In genomic region chr9:128121924-128122808, GRCh38 we compare ENCODE assay signal across 17 cellular contexts. TPM values are rescaled to one million over a fixed set of nuclear protein-coding genes. Genes with fewer than 3 reads are reported as not detected.
DNase-seq lines count a peak whose midpoint lies in the region; ATAC-seq, FAIRE-seq and TF ChIP-seq lines count a peak whose summit lies in the region.
"Had no signal": no experiment of that assay in that cellular context is flagged by ENCODE, and none has a peak within 500 bp of the region (broad histone marks: within the 10 kb centered on the region; RNA-seq: fewer than 3 reads in every experiment).

No MANE protein-coding gene starts in this region.

- TF ChIP-seq EP300 in K562 (IDR thresholded peaks at IDR 0.05; ENCODE audit: low read length) = no peak

- no peak for TF ChIP-seq RAD21 in K562 (CRISPR knock-in tag; conservative IDR thresholded peaks at IDR 0.05 in 1 of 2, IDR thresholded peaks at IDR 0.05 in 1 of 2)

- H3K4me1 ChIP-seq in K562 (replicated peaks in 1 of 2; ENCODE audit: control insufficient read depth in 2 of 2, insufficient read depth in 2 of 2, low read length in 2 of 2) (peaks cover 16 to 56% of the 10 kb centered on the region in 2 experiments), kidney (ENCODE audit: control insufficient read depth in 1 of 2, insufficient read depth in 1 of 2, low read depth in 1 of 2, low read length in 2 of 2) (peaks cover 7 to 11% of the 10 kb centered on the region in 2 donors)

- POLR2A ChIA-PET in K562 (lab: Yijun Ruan, JAX) (no interaction called here), WTC11 (lab: Charles Lee) (no interaction called here)

- H2AFZ ChIP-seq in K562 (ENCODE audit: low read depth, low read length) = no peak overlapping the region

- no peak overlapping the region for H3K27ac Mint-ChIP-seq in WTC11

- H3K4me3 ChIP-seq in H7 (ENCODE audit: insufficient read depth, low read depth, low read length) (no peak overlapping the region), K562 (no peak overlapping the region), kidney (ENCODE audit: low read length in 2 of 2) (no peak overlapping the region)

- TF ChIP-seq CTCF in K562 (IDR thresholded peaks at IDR 0.05 in 2 of 3, conservative IDR thresholded peaks at IDR 0.05 in 1 of 3; ENCODE audit: insufficient read depth in 2 of 3, low read depth in 1 of 3, low read length in 3 of 3) (no peak), kidney (IDR thresholded peaks at IDR 0.05; ENCODE audit: borderline replicate concordance, extremely low read depth, insufficient read depth) (no peak), WTC11 (IDR thresholded peaks at IDR 0.05) (no peak)

- peak; percentile 22 for DNase-seq in H7
- no peak for DNase-seq in K562 (ENCODE audit: extremely low read depth in 1 of 4, low spot score in 3 of 4)
- DNase-seq in kidney = peak; percentile 69
- peak; percentile 75 for DNase-seq in posterior vena cava (ENCODE audit: low spot score)
- DNase-seq in WTC11 (ENCODE audit: low spot score) = no peak
- no peak for DNase-seq in DMS114 treated with DMSO at 0.1 percent for 48 hours (lab: John Stamatoyannopoulos, UW; ENCODE audit: unreplicated experiment)
- no peak for DNase-seq in central memory CD4-positive, alpha-beta T cell
- no peak for DNase-seq in kidney tubule cell (ENCODE audit: low spot score)
- DNase-seq: C1 segment of cervical spinal cord, HCEC 1CT, NCI-H187 treated with DMSO at 0.1 percent for 48 hours, NCI-H446 treated with DMSO at 0.1 percent for 48 hours, NCI-H82 had no signal

- intact Hi-C loops in K562 (cut with micrococcal nuclease) = loop anchor here (10.0 kb wide), 2 partner anchors 73 to 153 kb away; partner anchors contain the start of genes CIZ1, GOLGA2 and SWI5
- intact Hi-C loops in kidney (cut with DNase I) = no loop called here
- intact Hi-C loops in posterior vena cava (cut with DNase I) = no loop called here

- no peak for FAIRE-seq in K562 (lab: Jason Lieb, UNC)
- FAIRE-seq in kidney (lab: Jason Lieb, UNC) = no peak
- FAIRE-seq: GM12891 had no signal

- no peaks in the 10 kb centered on the region for H3K9me3 ChIP-seq in K562 (replicated peaks; ENCODE audit: control insufficient read depth, insufficient read depth, low read depth, low read length)
- no peaks in the 10 kb centered on the region for H3K9me3 ChIP-seq in kidney (ENCODE audit: control insufficient read depth in 1 of 2, low read length in 2 of 2)
- H3K9me3 ChIP-seq: Caco-2 had no signal

- peaks cover 20% of the 10 kb centered on the region for H3K36me3 ChIP-seq in H7 (replicated peaks; ENCODE audit: control insufficient read depth, insufficient read depth, low read length)
- H3K36me3 ChIP-seq in K562 (ENCODE audit: control insufficient read depth, insufficient read depth, low read length) = peaks cover 62% of the 10 kb centered on the region
- peaks cover 7 to 19% of the 10 kb centered on the region in 2 donors for H3K36me3 ChIP-seq in kidney (ENCODE audit: control insufficient read depth in 1 of 2, insufficient read depth in 2 of 2, low read length in 2 of 2)

- H3K9me3 Mint-ChIP-seq in WTC11 = no peaks in the 10 kb centered on the region

- no peaks in the 10 kb centered on the region for H3K9me1 ChIP-seq in K562 (ENCODE audit: control insufficient read depth, insufficient read depth, low read length)

- no peak overlapping the region for H3K4me3 Mint-ChIP-seq in WTC11

- H4K20me1 ChIP-seq in K562 (replicated peaks; ENCODE audit: control insufficient read depth, insufficient read depth, low read length) = peaks cover 8% of the 10 kb centered on the region; the same call in 1 of the 2 replicates

- no peak overlapping the region for H3K4me2 ChIP-seq in K562 (ENCODE audit: insufficient read depth, low read length)

- 94% methylated on average over 17 of the region's 27 CpGs for WGBS in K562 (ENCODE audit: insufficient coverage, low coverage, missing lambda C conversion rate)

- no peak for TF ChIP-seq POLR2A in K562 (conservative IDR thresholded peaks at IDR 0.05)

- CTCF ChIA-PET in K562 (lab: Yijun Ruan, JAX; ENCODE audit: low intra/inter-chr PET ratio) (interaction anchor here (0.6 kb wide), 1 partner anchor 179 kb away, joined by 3 read pairs; no protein-coding TSS in a partner anchor), WTC11 (lab: Charles Lee) (no interaction called here)

- H3K27me3 Mint-ChIP-seq in WTC11 (ENCODE audit: low read depth) = no peaks in the 10 kb centered on the region

- peaks cover 30% of the 10 kb centered on the region for H3K79me2 ChIP-seq in K562 (ENCODE audit: control insufficient read depth, insufficient read depth, low read length)

- H3K27ac ChIP-seq in K562 (ENCODE audit: extremely low read depth, low read depth, low read length) (no peak overlapping the region), kidney (ENCODE audit: low read depth in 2 of 2, low read length in 2 of 2) (no peak overlapping the region)

- H3K27me3 ChIP-seq in H7 (ENCODE audit: control insufficient read depth, insufficient read depth, low read length) = no peaks in the 10 kb centered on the region
- H3K27me3 ChIP-seq in K562 (ENCODE audit: control insufficient read depth in 2 of 2, insufficient read depth in 2 of 2, low read length in 2 of 2) = no peaks in the 10 kb centered on the region

- H3K36me3 Mint-ChIP-seq in WTC11 = peaks cover 19% of the 10 kb centered on the region

- H3K4me1 Mint-ChIP-seq in WTC11 = peaks cover 23% of the 10 kb centered on the region

- H3K9ac ChIP-seq in K562 (ENCODE audit: insufficient read depth in 1 of 2, low read depth in 2 of 2, low read length in 2 of 2) (no peak overlapping the region; a peak in 1 of 4 replicates), kidney (ENCODE audit: low read length in 2 of 2) (no peak overlapping the region)

- no TSS peak for BruUV-seq in K562 (replicated peaks; lab: Mats Ljungman, UMichigan)

- in situ Hi-C loops in K562 (cut with MboI) = no loop called here

- ATAC-seq in K562 (no peak), WTC11 (no peak)
- ATAC-seq: Panc1 had no signal

RNA-seq across cellular contexts. Expression of gene PTGES2, which starts 5.4 kb away (rescaled TPM):
- total RNA-seq in H7 (2014; rRNA removed; shearing (Covaris generic)) = 143 and 197 TPM in 2 replicates
- total RNA-seq in K562 (2011; cell fraction: chromatin; rRNA removed; ENCODE audit: low replicate concordance) = 91.2 and 285 TPM in 2 replicates
- total RNA-seq in K562 (2011; cell fraction: nucleolus; rRNA removed) = 223 and 287 TPM in 2 replicates
- total RNA-seq in K562 (2011; cell fraction: nucleoplasm; rRNA removed) = 132 and 134 TPM in 2 replicates
- total RNA-seq in K562 (2014; rRNA removed) (196 and 257 TPM in 2 replicates), K562 (2014; rRNA removed; fragmentation: Illumina TruSeq; extraction: Trizol) (34.3 and 50.3 TPM in 2 replicates), K562 (2015; rRNA removed; fragmentation: Illumina TruSeq; extraction: Trizol) (98.9 and 102 TPM in 2 replicates), K562 (2021) (135 and 137 TPM in 2 replicates), kidney (64.1 TPM), posterior vena cava (10 to 100 TPM; 38.6 to 38.9 TPM), WTC11 (2021) (96.2 to 118 TPM (median 98.4 TPM) in 3 replicates)
- polyA plus RNA-seq in K562 (2011; rRNA removed) (90.1 and 106 TPM in 2 replicates), K562 (2014; fragmentation: Illumina TruSeq; extraction: Trizol) (89.2 and 128 TPM in 2 replicates), K562 (2014; fragmentation: Nextera tagmentation; extraction: Ambion mirVana) (1 to 10 TPM; 2.4 to 6.2 TPM), K562 (2014; rRNA removed) (128 and 149 TPM in 2 replicates), kidney (ENCODE audit: insufficient read depth, low read depth, low replicate concordance) (117 TPM)
- polyA plus RNA-seq in K562 (2011; cell fraction: cytosol; rRNA removed) = 92.2 and 177 TPM in 2 replicates
- 244 and 370 TPM in 2 replicates for polyA plus RNA-seq in K562 (2011; cell fraction: nucleus; rRNA removed)
- 94.0 and 96.2 TPM in 2 replicates for polyA plus RNA-seq in K562 (2012)
- polyA minus RNA-seq in K562 (2011; rRNA and poly(A)+ RNA removed) = 49.5 and 74.8 TPM in 2 replicates
- 57.2 and 75.5 TPM in 2 replicates for polyA minus RNA-seq in K562 (2011; cell fraction: cytosol; rRNA and poly(A)+ RNA removed)
- polyA minus RNA-seq in K562 (2011; cell fraction: nucleus; rRNA and poly(A)+ RNA removed) = 73.1 and 77.3 TPM in 2 replicates

RNA-seq across cellular contexts. Expression of gene LCN2, which starts 27.1 kb away (rescaled TPM):
- total RNA-seq in H7 (2014; rRNA removed; shearing (Covaris generic)) = 1.4 TPM in 1 of 2 replicates, not detected in the other
- total RNA-seq in K562 (2011; cell fraction: chromatin; rRNA removed; ENCODE audit: low replicate concordance) = 0.58 and 2.0 TPM in 2 replicates
- 1.1 and 1.3 TPM in 2 replicates for total RNA-seq in K562 (2011; cell fraction: nucleolus; rRNA removed)
- total RNA-seq in K562 (2011; cell fraction: nucleoplasm; rRNA removed) = 1.7 TPM in 1 of 2 replicates, not detected in the other
- total RNA-seq in K562 (2014; rRNA removed) = 0.20 and 0.54 TPM in 2 replicates
- 0.47 TPM in 1 of 2 replicates, not detected in the other for total RNA-seq in K562 (2014; rRNA removed; fragmentation: Illumina TruSeq; extraction: Trizol)
- not detected in 2 replicates for total RNA-seq in K562 (2015; rRNA removed; fragmentation: Illumina TruSeq; extraction: Trizol)
- 0.40 and 0.72 TPM in 2 replicates for total RNA-seq in K562 (2021)
- polyA plus RNA-seq in K562 (2011; rRNA removed) = 0.60 and 1.2 TPM in 2 replicates
- 0.40 and 0.69 TPM in 2 replicates for polyA plus RNA-seq in K562 (2011; cell fraction: cytosol; rRNA removed)
- 3.3 and 4.8 TPM in 2 replicates for polyA plus RNA-seq in K562 (2011; cell fraction: nucleus; rRNA removed)
- 0.16 and 0.37 TPM in 2 replicates for polyA plus RNA-seq in K562 (2012)
- polyA plus RNA-seq in K562 (2014; fragmentation: Illumina TruSeq; extraction: Trizol) = 0.22 and 1.0 TPM in 2 replicates
- polyA plus RNA-seq in K562 (2014; fragmentation: Nextera tagmentation; extraction: Ambion mirVana) = under 1 TPM; 0.10 to 0.11 TPM
- 0.21 and 0.65 TPM in 2 replicates for polyA plus RNA-seq in K562 (2014; rRNA removed)
- polyA minus RNA-seq in K562 (2011; rRNA and poly(A)+ RNA removed) = 1.2 and 1.4 TPM in 2 replicates
- not detected in 2 replicates for polyA minus RNA-seq in K562 (2011; cell fraction: cytosol; rRNA and poly(A)+ RNA removed)
- polyA minus RNA-seq in K562 (2011; cell fraction: nucleus; rRNA and poly(A)+ RNA removed) = not detected in 2 replicates
- 198 TPM for total RNA-seq in kidney
- 8.2 TPM for polyA plus RNA-seq in kidney (ENCODE audit: insufficient read depth, low read depth, low replicate concordance)
- under 1 TPM; 0.67 to 0.69 TPM for total RNA-seq in posterior vena cava
- total RNA-seq in WTC11 (2021) = 1.0 to 3.0 TPM (median 1.3 TPM) in 3 replicates
- total RNA-seq: Caco-2, LHCN-M2 had no signal

RNA-seq across cellular contexts. Expression of gene BBLN, which starts 37.9 kb away (rescaled TPM):
- 121 and 130 TPM in 2 replicates for total RNA-seq in H7 (2014; rRNA removed; shearing (Covaris generic))
- total RNA-seq in K562 (2011; cell fraction: chromatin; rRNA removed; ENCODE audit: low replicate concordance) = 24.5 and 53.9 TPM in 2 replicates
- 72.0 and 78.0 TPM in 2 replicates for total RNA-seq in K562 (2011; cell fraction: nucleolus; rRNA removed)
- total RNA-seq in K562 (2011; cell fraction: nucleoplasm; rRNA removed) = 65.8 and 106 TPM in 2 replicates
- total RNA-seq in K562 (2014; rRNA removed) (331 and 433 TPM in 2 replicates), K562 (2014; rRNA removed; fragmentation: Illumina TruSeq; extraction: Trizol) (11.5 and 11.9 TPM in 2 replicates), K562 (2015; rRNA removed; fragmentation: Illumina TruSeq; extraction: Trizol) (109 and 123 TPM in 2 replicates), K562 (2021) (172 and 177 TPM in 2 replicates), kidney (55.6 TPM), posterior vena cava (10 to 100 TPM; 41.9 to 49.1 TPM), WTC11 (2021) (77.1 to 86.9 TPM (median 86.6 TPM) in 3 replicates)
- polyA plus RNA-seq in K562 (2011; rRNA removed) (87.1 and 125 TPM in 2 replicates), K562 (2014; fragmentation: Illumina TruSeq; extraction: Trizol) (30.1 and 181 TPM in 2 replicates), K562 (2014; fragmentation: Nextera tagmentation; extraction: Ambion mirVana) (10 to 100 TPM in 1 of 2 experiments, 1 to 10 TPM in 1; 4.2 to 13.7 TPM), K562 (2014; rRNA removed) (191 and 213 TPM in 2 replicates), kidney (ENCODE audit: insufficient read depth, low read depth, low replicate concordance) (192 TPM)
- 256 and 738 TPM in 2 replicates for polyA plus RNA-seq in K562 (2011; cell fraction: cytosol; rRNA removed)
- 139 and 249 TPM in 2 replicates for polyA plus RNA-seq in K562 (2011; cell fraction: nucleus; rRNA removed)
- 180 and 393 TPM in 2 replicates for polyA plus RNA-seq in K562 (2012)
- 19.8 and 21.1 TPM in 2 replicates for polyA minus RNA-seq in K562 (2011; rRNA and poly(A)+ RNA removed)
- polyA minus RNA-seq in K562 (2011; cell fraction: cytosol; rRNA and poly(A)+ RNA removed) = 74.5 and 112 TPM in 2 replicates
- 29.6 and 47.0 TPM in 2 replicates for polyA minus RNA-seq in K562 (2011; cell fraction: nucleus; rRNA and poly(A)+ RNA removed)

RNA-seq across cellular contexts. Expression of gene SLC25A25, which starts 54.1 kb away (rescaled TPM):
- total RNA-seq in H7 (2014; rRNA removed; shearing (Covaris generic)) = 23.1 and 23.7 TPM in 2 replicates
- total RNA-seq in K562 (2011; cell fraction: chromatin; rRNA removed; ENCODE audit: low replicate concordance) = 56.5 and 74.4 TPM in 2 replicates
- 41.5 and 42.5 TPM in 2 replicates for total RNA-seq in K562 (2011; cell fraction: nucleolus; rRNA removed)
- 26.8 and 33.4 TPM in 2 replicates for total RNA-seq in K562 (2011; cell fraction: nucleoplasm; rRNA removed)
- total RNA-seq in K562 (2014; rRNA removed) (35.9 and 39.5 TPM in 2 replicates), K562 (2014; rRNA removed; fragmentation: Illumina TruSeq; extraction: Trizol) (19.0 and 19.3 TPM in 2 replicates), K562 (2015; rRNA removed; fragmentation: Illumina TruSeq; extraction: Trizol) (23.2 and 25.1 TPM in 2 replicates), K562 (2021) (30.1 and 30.7 TPM in 2 replicates), kidney (24.9 TPM), posterior vena cava (10 to 100 TPM; 22.9 to 35.2 TPM), WTC11 (2021) (15.2 to 17.4 TPM (median 15.2 TPM) in 3 replicates)
- polyA plus RNA-seq in K562 (2011; rRNA removed) (21.7 and 26.7 TPM in 2 replicates), K562 (2014; fragmentation: Illumina TruSeq; extraction: Trizol) (18.7 and 25.2 TPM in 2 replicates), K562 (2014; fragmentation: Nextera tagmentation; extraction: Ambion mirVana) (under 1 TPM; 0.07 to 0.10 TPM), K562 (2014; rRNA removed) (27.2 and 31.0 TPM in 2 replicates), kidney (ENCODE audit: insufficient read depth, low read depth, low replicate concordance) (20.4 TPM)
- 20.4 and 25.8 TPM in 2 replicates for polyA plus RNA-seq in K562 (2011; cell fraction: cytosol; rRNA removed)
- polyA plus RNA-seq in K562 (2011; cell fraction: nucleus; rRNA removed) = 29.9 and 44.4 TPM in 2 replicates
- 20.5 and 23.5 TPM in 2 replicates for polyA plus RNA-seq in K562 (2012)
- polyA minus RNA-seq in K562 (2011; rRNA and poly(A)+ RNA removed) = 21.0 and 28.2 TPM in 2 replicates
- polyA minus RNA-seq in K562 (2011; cell fraction: cytosol; rRNA and poly(A)+ RNA removed) = 14.7 and 16.8 TPM in 2 replicates
- 14.8 and 20.9 TPM in 2 replicates for polyA minus RNA-seq in K562 (2011; cell fraction: nucleus; rRNA and poly(A)+ RNA removed)

RNA-seq across cellular contexts. Expression of gene NAIF1, which starts 55.0 kb away (rescaled TPM):
- 10.3 and 12.3 TPM in 2 replicates for total RNA-seq in H7 (2014; rRNA removed; shearing (Covaris generic))
- 14.2 and 31.0 TPM in 2 replicates for total RNA-seq in K562 (2011; cell fraction: chromatin; rRNA removed; ENCODE audit: low replicate concordance)
- 27.1 and 29.7 TPM in 2 replicates for total RNA-seq in K562 (2011; cell fraction: nucleolus; rRNA removed)
- total RNA-seq in K562 (2011; cell fraction: nucleoplasm; rRNA removed) = 19.1 and 19.8 TPM in 2 replicates
- total RNA-seq in K562 (2014; rRNA removed) (21.3 and 27.6 TPM in 2 replicates), K562 (2014; rRNA removed; fragmentation: Illumina TruSeq; extraction: Trizol) (15.8 and 16.2 TPM in 2 replicates), K562 (2015; rRNA removed; fragmentation: Illumina TruSeq; extraction: Trizol) (15.9 and 17.4 TPM in 2 replicates), K562 (2021) (23.1 and 26.6 TPM in 2 replicates), kidney (12.3 TPM), posterior vena cava (1 to 10 TPM; 6.0 to 7.1 TPM), WTC11 (2021) (11.9 to 13.4 TPM (median 12.4 TPM) in 3 replicates)
- polyA plus RNA-seq in K562 (2011; rRNA removed) (17.2 and 21.5 TPM in 2 replicates), K562 (2014; fragmentation: Illumina TruSeq; extraction: Trizol) (16.3 and 16.9 TPM in 2 replicates), K562 (2014; fragmentation: Nextera tagmentation; extraction: Ambion mirVana) (1 to 10 TPM; 4.8 to 5.3 TPM), K562 (2014; rRNA removed) (17.7 and 17.8 TPM in 2 replicates), kidney (ENCODE audit: insufficient read depth, low read depth, low replicate concordance) (9.7 TPM)
- 24.4 and 26.5 TPM in 2 replicates for polyA plus RNA-seq in K562 (2011; cell fraction: cytosol; rRNA removed)
- polyA plus RNA-seq in K562 (2011; cell fraction: nucleus; rRNA removed) = 17.1 and 20.0 TPM in 2 replicates
- 16.5 and 19.9 TPM in 2 replicates for polyA plus RNA-seq in K562 (2012)
- polyA minus RNA-seq in K562 (2011; rRNA and poly(A)+ RNA removed) = 14.9 and 19.6 TPM in 2 replicates
- polyA minus RNA-seq in K562 (2011; cell fraction: cytosol; rRNA and poly(A)+ RNA removed) = 14.2 and 26.5 TPM in 2 replicates
- 6.3 and 7.7 TPM in 2 replicates for polyA minus RNA-seq in K562 (2011; cell fraction: nucleus; rRNA and poly(A)+ RNA removed)

Comparison
In these comparisons a context has a peak if more than half of its experiments do, and no peak if none do; other contexts are left out.
1. DNase-seq: peak in H7 (single experiment), kidney (single experiment) and posterior vena cava (single experiment); none in K562 (0 of 4), WTC11 (single experiment), DMS114 treated with DMSO at 0.1 percent for 48 hours (single experiment), central memory CD4-positive, alpha-beta T cell (single experiment) and kidney tubule cell (single experiment).
2. RNA of gene LCN2, which starts 27.1 kb away (total RNA-seq): 198 TPM in kidney (single experiment); 1.0 to 3.0 TPM in WTC11, 0.67 to 0.69 TPM in posterior vena cava, 0.20 to 2.0 TPM in K562 and 1.4 TPM in H7; every median in the first group is over 10 times any median in the second.